In the genomic region with DNA sequence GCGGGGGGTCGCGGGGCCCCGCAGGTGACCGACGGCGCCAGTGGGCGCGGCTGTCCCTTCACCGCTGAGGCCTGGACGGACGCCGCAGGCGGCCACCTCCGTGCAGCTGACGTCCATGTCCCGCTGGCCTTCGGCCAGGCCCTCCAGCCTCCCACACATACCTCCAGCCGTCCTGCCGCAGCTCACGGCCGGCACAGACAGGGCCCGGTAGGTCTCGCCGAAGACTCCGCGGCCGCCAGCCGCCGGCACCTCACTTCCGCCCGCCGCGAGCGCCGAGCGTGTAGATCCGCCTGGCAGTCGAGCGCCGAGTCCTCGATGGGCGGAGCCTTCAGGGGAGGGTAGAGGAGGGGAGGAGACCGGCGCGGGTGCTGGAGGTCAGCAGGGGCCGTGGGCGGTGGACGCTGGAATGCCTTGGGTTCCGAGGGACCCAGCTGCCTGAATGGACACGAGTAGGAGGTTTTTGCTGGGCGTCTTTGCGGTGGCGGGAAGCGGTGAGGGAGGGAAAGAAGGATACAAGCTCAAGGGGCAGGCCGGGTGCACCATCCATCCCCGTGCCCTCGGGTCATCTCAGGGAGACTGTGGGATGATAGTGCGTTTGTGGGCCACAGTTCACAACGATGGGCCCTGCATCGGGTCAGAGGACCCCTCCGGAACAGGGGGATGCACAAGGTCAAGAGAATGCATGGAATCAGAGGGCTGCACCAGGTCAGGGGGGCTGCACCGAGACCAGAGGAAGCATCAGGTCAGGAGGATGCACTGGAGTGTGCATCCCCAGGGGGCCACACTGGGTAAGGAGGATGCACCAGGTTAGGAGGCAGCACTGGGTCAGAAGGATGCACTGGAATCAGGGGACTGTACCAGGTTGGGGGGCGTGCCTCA, we compare ENCODE assay signal across 1 cellular context.
TF ChIP-seq lines count a peak whose summit lies in the region.

A gene with protein sequence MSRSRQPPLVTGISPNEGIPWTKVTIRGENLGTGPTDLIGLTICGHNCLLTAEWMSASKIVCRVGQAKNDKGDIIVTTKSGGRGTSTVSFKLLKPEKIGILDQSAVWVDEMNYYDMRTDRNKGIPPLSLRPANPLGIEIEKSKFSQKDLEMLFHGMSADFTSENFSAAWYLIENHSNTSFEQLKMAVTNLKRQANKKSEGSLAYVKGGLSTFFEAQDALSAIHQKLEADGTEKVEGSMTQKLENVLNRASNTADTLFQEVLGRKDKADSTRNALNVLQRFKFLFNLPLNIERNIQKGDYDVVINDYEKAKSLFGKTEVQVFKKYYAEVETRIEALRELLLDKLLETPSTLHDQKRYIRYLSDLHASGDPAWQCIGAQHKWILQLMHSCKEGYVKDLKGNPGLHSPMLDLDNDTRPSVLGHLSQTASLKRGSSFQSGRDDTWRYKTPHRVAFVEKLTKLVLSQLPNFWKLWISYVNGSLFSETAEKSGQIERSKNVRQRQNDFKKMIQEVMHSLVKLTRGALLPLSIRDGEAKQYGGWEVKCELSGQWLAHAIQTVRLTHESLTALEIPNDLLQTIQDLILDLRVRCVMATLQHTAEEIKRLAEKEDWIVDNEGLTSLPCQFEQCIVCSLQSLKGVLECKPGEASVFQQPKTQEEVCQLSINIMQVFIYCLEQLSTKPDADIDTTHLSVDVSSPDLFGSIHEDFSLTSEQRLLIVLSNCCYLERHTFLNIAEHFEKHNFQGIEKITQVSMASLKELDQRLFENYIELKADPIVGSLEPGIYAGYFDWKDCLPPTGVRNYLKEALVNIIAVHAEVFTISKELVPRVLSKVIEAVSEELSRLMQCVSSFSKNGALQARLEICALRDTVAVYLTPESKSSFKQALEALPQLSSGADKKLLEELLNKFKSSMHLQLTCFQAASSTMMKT (minus strand): TSS at position 282 of the 879 bp plus-strand sequence. CDS start 55,321 bp downstream, outside the sequence.

TF ChIP-seq in GM12878, 131 proteins besides CTCF, POLR2A, EP300 and RAD21 (continued from another document):
- TF ChIP-seq TARDBP (IDR thresholded peaks at IDR 0.05; ENCODE audit: borderline replicate concordance) = peak; percentile 91; the same call in 1 of the 2 replicates
- peak; percentile 99 for TF ChIP-seq NR2C2 (IDR thresholded peaks at IDR 0.05; ENCODE audit: borderline replicate concordance, control insufficient read depth, insufficient read length, low read depth)
- peak; percentile 86; the same call in 1 of the 2 replicates for TF ChIP-seq ASH2L (IDR thresholded peaks at IDR 0.05; ENCODE audit: borderline replicate concordance, low read depth)
- no peak for TF ChIP-seq YBX1 (IDR thresholded peaks at IDR 0.05)
- TF ChIP-seq GABPA (IDR thresholded peaks at IDR 0.05; ENCODE audit: low read depth) = peak; percentile 85
- TF ChIP-seq, protein P1, sequence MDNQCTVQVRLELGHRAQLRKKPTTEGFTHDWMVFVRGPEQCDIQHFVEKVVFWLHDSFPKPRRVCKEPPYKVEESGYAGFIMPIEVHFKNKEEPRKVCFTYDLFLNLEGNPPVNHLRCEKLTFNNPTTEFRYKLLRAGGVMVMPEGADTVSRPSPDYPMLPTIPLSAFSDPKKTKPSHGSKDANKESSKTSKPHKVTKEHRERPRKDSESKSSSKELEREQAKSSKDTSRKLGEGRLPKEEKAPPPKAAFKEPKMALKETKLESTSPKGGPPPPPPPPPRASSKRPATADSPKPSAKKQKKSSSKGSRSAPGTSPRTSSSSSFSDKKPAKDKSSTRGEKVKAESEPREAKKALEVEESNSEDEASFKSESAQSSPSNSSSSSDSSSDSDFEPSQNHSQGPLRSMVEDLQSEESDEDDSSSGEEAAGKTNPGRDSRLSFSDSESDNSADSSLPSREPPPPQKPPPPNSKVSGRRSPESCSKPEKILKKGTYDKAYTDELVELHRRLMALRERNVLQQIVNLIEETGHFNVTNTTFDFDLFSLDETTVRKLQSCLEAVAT (IDR thresholded peaks at IDR 0.05) = peak; percentile 100
- TF ChIP-seq CREM (IDR thresholded peaks at IDR 0.05; ENCODE audit: low read depth) = peak; percentile 91
- TF ChIP-seq, protein P2, sequence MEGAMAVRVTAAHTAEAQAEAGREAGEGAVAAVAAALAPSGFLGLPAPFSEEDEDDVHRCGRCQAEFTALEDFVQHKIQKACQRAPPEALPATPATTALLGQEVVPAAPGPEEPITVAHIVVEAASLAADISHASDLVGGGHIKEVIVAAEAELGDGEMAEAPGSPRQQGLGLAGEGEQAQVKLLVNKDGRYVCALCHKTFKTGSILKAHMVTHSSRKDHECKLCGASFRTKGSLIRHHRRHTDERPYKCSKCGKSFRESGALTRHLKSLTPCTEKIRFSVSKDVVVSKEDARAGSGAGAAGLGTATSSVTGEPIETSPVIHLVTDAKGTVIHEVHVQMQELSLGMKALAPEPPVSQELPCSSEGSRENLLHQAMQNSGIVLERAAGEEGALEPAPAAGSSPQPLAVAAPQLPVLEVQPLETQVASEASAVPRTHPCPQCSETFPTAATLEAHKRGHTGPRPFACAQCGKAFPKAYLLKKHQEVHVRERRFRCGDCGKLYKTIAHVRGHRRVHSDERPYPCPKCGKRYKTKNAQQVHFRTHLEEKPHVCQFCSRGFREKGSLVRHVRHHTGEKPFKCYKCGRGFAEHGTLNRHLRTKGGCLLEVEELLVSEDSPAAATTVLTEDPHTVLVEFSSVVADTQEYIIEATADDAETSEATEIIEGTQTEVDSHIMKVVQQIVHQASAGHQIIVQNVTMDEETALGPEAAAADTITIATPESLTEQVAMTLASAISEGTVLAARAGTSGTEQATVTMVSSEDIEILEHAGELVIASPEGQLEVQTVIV (IDR thresholded peaks at IDR 0.05; ENCODE audit: borderline replicate concordance, partially characterized antibody) = peak; percentile 38
- TF ChIP-seq TAF1 (IDR thresholded peaks at IDR 0.05; ENCODE audit: borderline replicate concordance, low read depth, low read length) = peak; percentile 64; the same call in 1 of the 2 replicates
- TF ChIP-seq LARP7 (IDR thresholded peaks at IDR 0.05) = peak; percentile 86
- no peak for TF ChIP-seq FOXM1 (IDR thresholded peaks at IDR 0.05; ENCODE audit: low read depth, low read length)
- peak; percentile 46; the same call in 1 of the 2 replicates for TF ChIP-seq PAX5 (IDR thresholded peaks at IDR 0.05; ENCODE audit: borderline replicate concordance, low read depth, low read length)
- peak; percentile 99 to 100 for TF ChIP-seq SRF (IDR thresholded peaks at IDR 0.05; ENCODE audit: low read depth in 2 of 2, low read length in 2 of 2)
- peak; percentile 57 for TF ChIP-seq SIX5 (IDR thresholded peaks at IDR 0.05; ENCODE audit: low read depth, low read length, severe bottlenecking)
- no peak for TF ChIP-seq SUZ12 (IDR thresholded peaks at IDR 0.05; ENCODE audit: unreplicated experiment)
- 0 out of 2 replicates have a peak, but pooled peaks have one; percentile 20 for TF ChIP-seq BCL11A (IDR thresholded peaks at IDR 0.05; ENCODE audit: low read depth, low read length)
- peak; percentile 68; the same call in 1 of the 2 replicates for TF ChIP-seq TCF3 (IDR thresholded peaks at IDR 0.05; ENCODE audit: borderline replicate concordance, insufficient read depth, low read depth, low read length)
- peak; percentile 50; the same call in 1 of the 2 replicates for TF ChIP-seq RAD51 (IDR thresholded peaks at IDR 0.05)
- TF ChIP-seq SMAD5 (IDR thresholded peaks at IDR 0.05; ENCODE audit: low read depth) = no peak
- TF ChIP-seq EGR1 (IDR thresholded peaks at IDR 0.05; ENCODE audit: borderline replicate concordance in 1 of 2, low read depth in 2 of 2, low read length in 2 of 2) = peak in 1 of 2 experiments; percentile 68; a peak in 2 of 3 replicates
- TF ChIP-seq SIN3A (IDR thresholded peaks at IDR 0.05; ENCODE audit: low read depth, low read length) = peak; percentile 92
- peak; percentile 72; the same call in 1 of the 2 replicates for TF ChIP-seq STAT1 (conservative IDR thresholded peaks at IDR 0.05)
- peak; percentile 86; the same call in 1 of the 2 replicates for TF ChIP-seq HDGF (IDR thresholded peaks at IDR 0.05)
- TF ChIP-seq SPI1 (IDR thresholded peaks at IDR 0.05; ENCODE audit: borderline replicate concordance, insufficient read depth, low read depth, low read length) = peak; percentile 66; the same call in 1 of the 2 replicates
- TF ChIP-seq GATAD2B (conservative IDR thresholded peaks at IDR 0.05; ENCODE audit: low read depth) = peak; percentile 72
- TF ChIP-seq, protein P3, sequence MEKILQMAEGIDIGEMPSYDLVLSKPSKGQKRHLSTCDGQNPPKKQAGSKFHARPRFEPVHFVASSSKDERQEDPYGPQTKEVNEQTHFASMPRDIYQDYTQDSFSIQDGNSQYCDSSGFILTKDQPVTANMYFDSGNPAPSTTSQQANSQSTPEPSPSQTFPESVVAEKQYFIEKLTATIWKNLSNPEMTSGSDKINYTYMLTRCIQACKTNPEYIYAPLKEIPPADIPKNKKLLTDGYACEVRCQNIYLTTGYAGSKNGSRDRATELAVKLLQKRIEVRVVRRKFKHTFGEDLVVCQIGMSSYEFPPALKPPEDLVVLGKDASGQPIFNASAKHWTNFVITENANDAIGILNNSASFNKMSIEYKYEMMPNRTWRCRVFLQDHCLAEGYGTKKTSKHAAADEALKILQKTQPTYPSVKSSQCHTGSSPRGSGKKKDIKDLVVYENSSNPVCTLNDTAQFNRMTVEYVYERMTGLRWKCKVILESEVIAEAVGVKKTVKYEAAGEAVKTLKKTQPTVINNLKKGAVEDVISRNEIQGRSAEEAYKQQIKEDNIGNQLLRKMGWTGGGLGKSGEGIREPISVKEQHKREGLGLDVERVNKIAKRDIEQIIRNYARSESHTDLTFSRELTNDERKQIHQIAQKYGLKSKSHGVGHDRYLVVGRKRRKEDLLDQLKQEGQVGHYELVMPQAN (conservative IDR thresholded peaks at IDR 0.05) = peak; percentile 90
- TF ChIP-seq, protein P4, sequence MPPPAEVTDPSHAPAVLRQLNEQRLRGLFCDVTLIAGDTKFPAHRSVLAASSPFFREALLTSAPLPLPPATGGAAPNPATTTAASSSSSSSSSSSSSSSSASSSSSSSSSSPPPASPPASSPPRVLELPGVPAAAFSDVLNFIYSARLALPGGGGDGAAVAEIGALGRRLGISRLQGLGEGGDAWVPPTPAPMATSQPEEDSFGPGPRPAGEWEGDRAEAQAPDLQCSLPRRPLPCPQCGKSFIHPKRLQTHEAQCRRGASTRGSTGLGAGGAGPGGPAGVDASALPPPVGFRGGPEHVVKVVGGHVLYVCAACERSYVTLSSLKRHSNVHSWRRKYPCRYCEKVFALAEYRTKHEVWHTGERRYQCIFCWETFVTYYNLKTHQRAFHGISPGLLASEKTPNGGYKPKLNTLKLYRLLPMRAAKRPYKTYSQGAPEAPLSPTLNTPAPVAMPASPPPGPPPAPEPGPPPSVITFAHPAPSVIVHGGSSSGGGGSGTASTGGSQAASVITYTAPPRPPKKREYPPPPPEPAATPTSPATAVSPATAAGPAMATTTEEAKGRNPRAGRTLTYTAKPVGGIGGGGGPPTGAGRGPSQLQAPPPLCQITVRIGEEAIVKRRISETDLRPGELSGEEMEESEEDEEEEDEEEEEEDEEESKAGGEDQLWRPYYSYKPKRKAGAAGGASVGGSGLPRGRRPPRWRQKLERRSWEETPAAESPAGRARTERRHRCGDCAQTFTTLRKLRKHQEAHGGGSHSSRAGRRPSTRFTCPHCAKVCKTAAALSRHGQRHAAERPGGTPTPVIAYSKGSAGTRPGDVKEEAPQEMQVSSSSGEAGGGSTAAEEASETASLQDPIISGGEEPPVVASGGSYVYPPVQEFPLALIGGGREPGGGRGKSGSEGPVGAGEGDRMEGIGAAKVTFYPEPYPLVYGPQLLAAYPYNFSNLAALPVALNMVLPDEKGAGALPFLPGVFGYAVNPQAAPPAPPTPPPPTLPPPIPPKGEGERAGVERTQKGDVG (CRISPR knock-in tag; IDR thresholded peaks at IDR 0.05) = no peak
- peak in 1 of 2 experiments; percentile 12; a peak in 2 of 4 replicates for TF ChIP-seq IKZF2 (IDR thresholded peaks at IDR 0.05)
- TF ChIP-seq MTA3 (IDR thresholded peaks at IDR 0.05; ENCODE audit: borderline replicate concordance, low read length) = no peak
- TF ChIP-seq, protein P5, sequence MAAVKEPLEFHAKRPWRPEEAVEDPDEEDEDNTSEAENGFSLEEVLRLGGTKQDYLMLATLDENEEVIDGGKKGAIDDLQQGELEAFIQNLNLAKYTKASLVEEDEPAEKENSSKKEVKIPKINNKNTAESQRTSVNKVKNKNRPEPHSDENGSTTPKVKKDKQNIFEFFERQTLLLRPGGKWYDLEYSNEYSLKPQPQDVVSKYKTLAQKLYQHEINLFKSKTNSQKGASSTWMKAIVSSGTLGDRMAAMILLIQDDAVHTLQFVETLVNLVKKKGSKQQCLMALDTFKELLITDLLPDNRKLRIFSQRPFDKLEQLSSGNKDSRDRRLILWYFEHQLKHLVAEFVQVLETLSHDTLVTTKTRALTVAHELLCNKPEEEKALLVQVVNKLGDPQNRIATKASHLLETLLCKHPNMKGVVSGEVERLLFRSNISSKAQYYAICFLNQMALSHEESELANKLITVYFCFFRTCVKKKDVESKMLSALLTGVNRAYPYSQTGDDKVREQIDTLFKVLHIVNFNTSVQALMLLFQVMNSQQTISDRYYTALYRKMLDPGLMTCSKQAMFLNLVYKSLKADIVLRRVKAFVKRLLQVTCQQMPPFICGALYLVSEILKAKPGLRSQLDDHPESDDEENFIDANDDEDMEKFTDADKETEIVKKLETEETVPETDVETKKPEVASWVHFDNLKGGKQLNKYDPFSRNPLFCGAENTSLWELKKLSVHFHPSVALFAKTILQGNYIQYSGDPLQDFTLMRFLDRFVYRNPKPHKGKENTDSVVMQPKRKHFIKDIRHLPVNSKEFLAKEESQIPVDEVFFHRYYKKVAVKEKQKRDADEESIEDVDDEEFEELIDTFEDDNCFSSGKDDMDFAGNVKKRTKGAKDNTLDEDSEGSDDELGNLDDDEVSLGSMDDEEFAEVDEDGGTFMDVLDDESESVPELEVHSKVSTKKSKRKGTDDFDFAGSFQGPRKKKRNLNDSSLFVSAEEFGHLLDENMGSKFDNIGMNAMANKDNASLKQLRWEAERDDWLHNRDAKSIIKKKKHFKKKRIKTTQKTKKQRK (IDR thresholded peaks at IDR 0.05; ENCODE audit: low read depth, low read length) = 0 out of 2 replicates have a peak, but pooled peaks have one; percentile 30
- peak; percentile 81 for TF ChIP-seq HCFC1 (IDR thresholded peaks at IDR 0.05; ENCODE audit: low read length)
- TF ChIP-seq CREB1 (IDR thresholded peaks at IDR 0.05; ENCODE audit: low read depth) = peak; percentile 80; the same call in 1 of the 2 replicates
- 0 out of 2 replicates have a peak, but pooled peaks have one; percentile 23 for TF ChIP-seq RFX5 (IDR thresholded peaks at IDR 0.05; ENCODE audit: low read depth, low read length)
- peak; percentile 63; the same call in 1 of the 2 replicates for TF ChIP-seq FOXK2 (IDR thresholded peaks at IDR 0.05)
TF ChIP-seq in GM12878: peak in this region for 55.
